Comparison of ENCODE assay signal across 9 cellular contexts in the genomic region with DNA sequence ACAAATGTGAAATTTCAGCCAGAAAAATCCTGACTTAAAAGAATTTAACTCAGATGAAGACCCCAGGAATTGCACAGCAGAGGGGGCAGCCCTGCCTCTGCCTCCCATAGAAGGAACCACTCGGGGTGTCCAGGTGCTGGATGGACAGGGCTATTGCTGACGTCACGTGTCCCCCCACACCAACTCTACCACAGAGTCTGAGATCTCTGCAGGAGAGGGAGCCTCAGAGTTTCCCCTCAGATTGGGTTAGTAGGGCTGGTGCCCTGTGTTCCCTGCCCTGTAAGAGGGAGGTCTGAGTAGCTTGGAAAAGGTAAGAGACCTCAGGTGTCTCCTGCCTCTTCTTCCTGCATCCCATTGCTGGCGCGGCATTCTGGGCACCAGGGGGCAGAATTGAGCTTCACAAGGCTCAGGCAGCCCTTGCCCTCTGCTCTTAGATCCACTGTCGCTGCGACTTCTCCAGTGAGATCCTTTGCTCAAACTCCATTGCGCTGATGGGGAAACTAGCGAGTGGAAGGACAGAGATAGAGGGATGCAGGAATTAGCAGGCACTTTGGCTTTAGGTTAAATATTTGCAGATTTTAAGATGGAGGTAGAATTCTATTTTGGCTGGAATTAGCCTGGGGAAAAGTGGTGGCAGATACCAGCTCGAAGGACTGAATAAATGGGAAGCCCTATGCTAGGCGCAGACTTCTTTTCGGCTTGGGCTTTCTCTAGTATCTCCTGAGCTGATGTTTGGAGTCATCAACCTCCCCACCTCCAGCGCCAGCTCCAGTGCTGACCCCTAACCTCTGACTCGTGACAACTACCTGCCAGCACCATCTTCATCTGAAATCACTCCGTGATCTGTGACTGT. TPM values are rescaled to one million over a fixed set of nuclear protein-coding genes. Genes with fewer than 3 reads are reported as not detected.
DNase-seq lines count a peak whose midpoint lies in the region; ATAC-seq, FAIRE-seq and TF ChIP-seq lines count a peak whose summit lies in the region.
"Had no signal": no experiment of that assay in that cellular context is flagged by ENCODE, and none has a peak within 500 bp of the region (broad histone marks: within the 10 kb centered on the region; RNA-seq: fewer than 3 reads in every experiment).

No MANE protein-coding gene starts in this region.

- H2AFZ ChIP-seq in K562 (ENCODE audit: low read depth, low read length) (peak overlapping the region; percentile 7; the same call in 1 of the 2 replicates), smooth muscle cell (ENCODE audit: low read depth) (no peak overlapping the region)

- intact Hi-C loops in K562 (cut with micrococcal nuclease), result loop anchor here (1.0 kb wide), 2 partner anchors 30 to 81 kb away; no protein-coding TSS in a partner anchor

- H3K4me3 ChIP-seq in K562 (no peak overlapping the region), smooth muscle cell (no peak overlapping the region)

- H4K20me1 ChIP-seq in K562 (replicated peaks; ENCODE audit: control insufficient read depth, insufficient read depth, low read length), result 0 out of 2 replicates have a peak, but pooled peaks cover 3% of the 10 kb centered on the region
- no peaks in the 10 kb centered on the region for H4K20me1 ChIP-seq in smooth muscle cell (ENCODE audit: low read depth)

- H3K9me3 ChIP-seq in K562 (replicated peaks; ENCODE audit: control insufficient read depth, insufficient read depth, low read depth, low read length) (no peaks in the 10 kb centered on the region), smooth muscle cell (replicated peaks; ENCODE audit: low read depth) (no peaks in the 10 kb centered on the region)

- no peaks in the 10 kb centered on the region for H3K79me2 ChIP-seq in K562 (ENCODE audit: control insufficient read depth, insufficient read depth, low read length)
- H3K79me2 ChIP-seq in smooth muscle cell (ENCODE audit: low read depth), result no peaks in the 10 kb centered on the region

- H3K4me2 ChIP-seq in K562 (ENCODE audit: insufficient read depth, low read length), result no peak overlapping the region
- H3K4me2 ChIP-seq in smooth muscle cell, result no peak overlapping the region

- H3K27ac ChIP-seq in K562 (ENCODE audit: extremely low read depth, low read depth, low read length) (no peak overlapping the region), smooth muscle cell (ENCODE audit: low read depth) (no peak overlapping the region)

- WGBS in K562 (ENCODE audit: insufficient coverage, low coverage, missing lambda C conversion rate), result 27% methylated on average over 15 of the region's 15 CpGs
- WGBS in smooth muscle cell (ENCODE audit: low lambda C conversion rate), result 18% methylated on average over 15 of the region's 15 CpGs

- H3K9me1 ChIP-seq in K562 (ENCODE audit: control insufficient read depth, insufficient read depth, low read length), result no peaks in the 10 kb centered on the region

- POLR2A ChIA-PET in K562 (lab: Yijun Ruan, JAX), result interaction anchor here (0.6 to 1.3 kb wide), 10 partner anchors 9 to 503 kb away, joined by 3 to 6 read pairs (median 4); a partner anchor contains a TSS

- no TSS peak for BruUV-seq in K562 (replicated peaks; lab: Mats Ljungman, UMichigan)

- no peak for TF ChIP-seq POLR2A in K562 (conservative IDR thresholded peaks at IDR 0.05)

- TF ChIP-seq CTCF in K562 (IDR thresholded peaks at IDR 0.05 in 2 of 3, conservative IDR thresholded peaks at IDR 0.05 in 1 of 3; ENCODE audit: insufficient read depth in 2 of 3, low read depth in 1 of 3, low read length in 3 of 3) (peak; percentile 96 to 99 (median 96)), smooth muscle cell (IDR thresholded peaks at IDR 0.05; ENCODE audit: borderline replicate concordance, insufficient read depth, poor library complexity, severe bottlenecking) (peak; percentile 89)

- peaks cover 29 to 48% of the 10 kb centered on the region in 2 experiments for H3K4me1 ChIP-seq in K562 (replicated peaks in 1 of 2; ENCODE audit: control insufficient read depth in 2 of 2, insufficient read depth in 2 of 2, low read length in 2 of 2)
- H3K4me1 ChIP-seq in smooth muscle cell (ENCODE audit: low read depth), result peaks cover 5% of the 10 kb centered on the region

- H3K9ac ChIP-seq in K562 (ENCODE audit: insufficient read depth in 1 of 2, low read depth in 2 of 2, low read length in 2 of 2), result no peak overlapping the region
- no peak overlapping the region for H3K9ac ChIP-seq in smooth muscle cell (ENCODE audit: low read depth)

- H3K36me3 ChIP-seq in K562 (ENCODE audit: control insufficient read depth, insufficient read depth, low read length) (no peaks in the 10 kb centered on the region), smooth muscle cell (ENCODE audit: low read depth) (no peaks in the 10 kb centered on the region)

- in situ Hi-C loops in K562 (cut with MboI), result loop anchor here (5.0 kb wide), 2 partner anchors 80 to 280 kb away; no protein-coding TSS in a partner anchor

- ATAC-seq in K562 (peak; percentile 60), GM21619 (IDR thresholded peaks at IDR 0.05; ENCODE audit: unreplicated experiment) (no peak)

- peak; percentile 26 to 66 for DNase-seq in NCI-H187 (lab: John Stamatoyannopoulos, UW)
- DNase-seq in NCI-H187 treated with DMSO at 0.1 percent for 48 hours (lab: John Stamatoyannopoulos, UW), result no peak
- DNase-seq in NCI-H1930 (lab: John Stamatoyannopoulos, UW), result peak; percentile 28 to 73
- DNase-seq in UCSD-AML1 (lab: John Stamatoyannopoulos, UW; ENCODE audit: unreplicated experiment), result peak; percentile 73
- DNase-seq in K562 (ENCODE audit: extremely low read depth in 1 of 4, low spot score in 3 of 4), result peak; percentile 77 to 89 (median 79)
- DNase-seq in iPS DF 19.7 (ENCODE audit: low read depth, low spot score), result peak; percentile 60
- peak; percentile 32 for DNase-seq in smooth muscle cell (lab: John Stamatoyannopoulos, UW; ENCODE audit: unreplicated experiment)

- FAIRE-seq in K562 (lab: Jason Lieb, UNC), result peak; percentile 84

- H3F3A ChIP-seq in smooth muscle cell (ENCODE audit: low read depth), result no peaks in the 10 kb centered on the region

- TF ChIP-seq EP300 in K562 (IDR thresholded peaks at IDR 0.05; ENCODE audit: low read length), result no peak; the same call in 1 of the 2 replicates

- H3K27me3 ChIP-seq in K562 (ENCODE audit: control insufficient read depth in 2 of 2, insufficient read depth in 2 of 2, low read length in 2 of 2) (no peaks in the 10 kb centered on the region), smooth muscle cell (ENCODE audit: low read depth) (peaks cover 83% of the 10 kb centered on the region)

- TF ChIP-seq RAD21 in K562 (CRISPR knock-in tag; conservative IDR thresholded peaks at IDR 0.05 in 1 of 2, IDR thresholded peaks at IDR 0.05 in 1 of 2), result peak; percentile 91 to 98

- CTCF ChIA-PET in K562 (lab: Yijun Ruan, JAX; ENCODE audit: low intra/inter-chr PET ratio), result interaction anchor here (0.7 to 7.9 kb wide), 6 partner anchors 26 to 102 kb away, joined by 3 to 144 read pairs (median 10); a partner anchor contains a TSS

TF ChIP-seq in K562, 482 proteins besides CTCF, POLR2A, EP300 and RAD21 (continues in another document):
- no peak for TF ChIP-seq CBX1 (IDR thresholded peaks at IDR 0.05; ENCODE audit: low read depth)

RNA-seq across cellular contexts. Expression of a gene that starts 42.8 kb away (rescaled TPM):
- 5.4 and 9.4 TPM in 2 replicates for total RNA-seq in K562 (2011; cell fraction: chromatin; rRNA removed; ENCODE audit: low replicate concordance)
- total RNA-seq in K562 (2011; cell fraction: nucleolus; rRNA removed), result 7.1 and 8.2 TPM in 2 replicates
- total RNA-seq in K562 (2011; cell fraction: nucleoplasm; rRNA removed), result 7.4 and 7.9 TPM in 2 replicates
- total RNA-seq in K562 (2014; rRNA removed) (0.86 and 1.2 TPM in 2 replicates), K562 (2014; rRNA removed; fragmentation: Illumina TruSeq; extraction: Trizol) (0.55 and 0.64 TPM in 2 replicates), K562 (2015; rRNA removed; fragmentation: Illumina TruSeq; extraction: Trizol) (0.79 and 1.0 TPM in 2 replicates), K562 (2021) (2.5 and 3.8 TPM in 2 replicates), smooth muscle cell (not detected in 2 replicates)
- polyA plus RNA-seq in K562 (2011; rRNA removed) (4.3 and 10.7 TPM in 2 replicates), K562 (2014; fragmentation: Illumina TruSeq; extraction: Trizol) (1.6 and 2.4 TPM in 2 replicates), K562 (2014; fragmentation: Nextera tagmentation; extraction: Ambion mirVana) (under 1 TPM; 0.25 to 0.37 TPM), K562 (2014; rRNA removed) (2.3 and 3.4 TPM in 2 replicates), smooth muscle cell (not detected in 2 replicates)
- polyA plus RNA-seq in K562 (2011; cell fraction: cytosol; rRNA removed), result 5.9 and 9.6 TPM in 2 replicates
- 16.2 and 16.5 TPM in 2 replicates for polyA plus RNA-seq in K562 (2011; cell fraction: nucleus; rRNA removed)
- 2.5 and 4.8 TPM in 2 replicates for polyA plus RNA-seq in K562 (2012)
- 2.5 and 3.5 TPM in 2 replicates for polyA minus RNA-seq in K562 (2011; rRNA and poly(A)+ RNA removed)
- 1.7 and 6.7 TPM in 2 replicates for polyA minus RNA-seq in K562 (2011; cell fraction: cytosol; rRNA and poly(A)+ RNA removed)
- 1.9 and 3.8 TPM in 2 replicates for polyA minus RNA-seq in K562 (2011; cell fraction: nucleus; rRNA and poly(A)+ RNA removed)
- total RNA-seq: skeletal muscle tissue had no signal

RNA-seq across cellular contexts. Expression of a gene that starts 52.8 kb away (rescaled TPM):
- total RNA-seq in K562 (2011; cell fraction: chromatin; rRNA removed; ENCODE audit: low replicate concordance), result 2.2 and 5.8 TPM in 2 replicates
- 5.3 and 5.8 TPM in 2 replicates for total RNA-seq in K562 (2011; cell fraction: nucleolus; rRNA removed)
- total RNA-seq in K562 (2011; cell fraction: nucleoplasm; rRNA removed), result 3.4 and 3.7 TPM in 2 replicates
- total RNA-seq in K562 (2014; rRNA removed) (0.32 and 0.33 TPM in 2 replicates), K562 (2014; rRNA removed; fragmentation: Illumina TruSeq; extraction: Trizol) (0.25 and 0.32 TPM in 2 replicates), K562 (2015; rRNA removed; fragmentation: Illumina TruSeq; extraction: Trizol) (0.23 and 0.36 TPM in 2 replicates), K562 (2021) (0.71 and 0.81 TPM in 2 replicates), smooth muscle cell (8.9 and 11.1 TPM in 2 replicates)
- polyA plus RNA-seq in K562 (2011; rRNA removed) (0.29 and 1.6 TPM in 2 replicates), K562 (2014; fragmentation: Illumina TruSeq; extraction: Trizol) (0.17 and 0.52 TPM in 2 replicates), K562 (2014; fragmentation: Nextera tagmentation; extraction: Ambion mirVana) (under 1 TPM; 0.06 TPM), K562 (2014; rRNA removed) (0.13 and 1.1 TPM in 2 replicates), smooth muscle cell (5.7 and 12.1 TPM in 2 replicates)
- polyA plus RNA-seq in K562 (2011; cell fraction: cytosol; rRNA removed), result 0.46 and 1.1 TPM in 2 replicates
- 5.6 and 13.1 TPM in 2 replicates for polyA plus RNA-seq in K562 (2011; cell fraction: nucleus; rRNA removed)
- 0.79 and 3.1 TPM in 2 replicates for polyA plus RNA-seq in K562 (2012)
- polyA minus RNA-seq in K562 (2011; rRNA and poly(A)+ RNA removed), result 0.70 and 0.93 TPM in 2 replicates
- not detected in 2 replicates for polyA minus RNA-seq in K562 (2011; cell fraction: cytosol; rRNA and poly(A)+ RNA removed)
- 1.2 and 5.1 TPM in 2 replicates for polyA minus RNA-seq in K562 (2011; cell fraction: nucleus; rRNA and poly(A)+ RNA removed)
